In genomic region chr9:123713282-123713681, GRCh38 we compare ENCODE assay signal across 7 cellular contexts.
"Had no signal": no experiment of that assay in that cellular context is flagged by ENCODE, and none has a peak within 500 bp of the region (broad histone marks: within the 10 kb centered on the region; RNA-seq: fewer than 3 reads in every experiment).

No MANE protein-coding gene starts in this region.

- H3K4me2 ChIP-seq: GM23338, KMS-11 had no signal

- H3K9ac ChIP-seq: KMS-11 had no signal

- H3K9me3 ChIP-seq: HAP-1 had no signal

- H3K4me1 ChIP-seq: HAP-1 had no signal

- H3K4me3 ChIP-seq: GM23338, HAP-1 had no signal

- ATAC-seq: GM23338, HCT116 had no signal

- DNase-seq: H7, HFFc6, KBM-7 had no signal

- H3K36me3 ChIP-seq: HAP-1 had no signal

- H3K27ac ChIP-seq: KMS-11 had no signal

- H2AFZ ChIP-seq: GM23338 had no signal
